Comparison of ENCODE assay signal across 1 cellular context in genomic region chr1:234001817-234002216, GRCh38.
TF ChIP-seq lines count a peak whose summit lies in the region.

No MANE protein-coding gene starts in this region.

TF ChIP-seq in H1, 55 proteins besides CTCF, POLR2A, EP300 and RAD21 (continued from another document):
- TF ChIP-seq CHD7 (IDR thresholded peaks at IDR 0.05; ENCODE audit: insufficient replicate concordance, low read length) (no peak), SAP30 (IDR thresholded peaks at IDR 0.05; ENCODE audit: insufficient read depth, insufficient replicate concordance, low read length) (no peak), SIN3A (conservative IDR thresholded peaks at IDR 0.05 in 1 of 2, IDR thresholded peaks at IDR 0.05 in 1 of 2; ENCODE audit: low read depth in 1 of 2, low read length in 2 of 2) (no peak), POU5F1 (IDR thresholded peaks at IDR 0.05; ENCODE audit: low read depth, low read length) (no peak), CTBP2 (IDR thresholded peaks at IDR 0.05; ENCODE audit: borderline replicate concordance, insufficient read depth, insufficient read length, low read length) (no peak), MAFK (IDR thresholded peaks at IDR 0.05; ENCODE audit: low read depth, low read length) (no peak), RXRA (IDR thresholded peaks at IDR 0.05; ENCODE audit: insufficient read depth, low read depth, low read length) (no peak), ASH2L (IDR thresholded peaks at IDR 0.05; ENCODE audit: low read length) (no peak), CREB1 (IDR thresholded peaks at IDR 0.05) (no peak), FOSL1 (IDR thresholded peaks at IDR 0.05; ENCODE audit: insufficient read depth, low read depth, low read length) (no peak), YY1 (IDR thresholded peaks at IDR 0.05; ENCODE audit: low read depth, low read length) (no peak)
